27 cellular contexts compared by ENCODE assay signal in the genomic region with DNA sequence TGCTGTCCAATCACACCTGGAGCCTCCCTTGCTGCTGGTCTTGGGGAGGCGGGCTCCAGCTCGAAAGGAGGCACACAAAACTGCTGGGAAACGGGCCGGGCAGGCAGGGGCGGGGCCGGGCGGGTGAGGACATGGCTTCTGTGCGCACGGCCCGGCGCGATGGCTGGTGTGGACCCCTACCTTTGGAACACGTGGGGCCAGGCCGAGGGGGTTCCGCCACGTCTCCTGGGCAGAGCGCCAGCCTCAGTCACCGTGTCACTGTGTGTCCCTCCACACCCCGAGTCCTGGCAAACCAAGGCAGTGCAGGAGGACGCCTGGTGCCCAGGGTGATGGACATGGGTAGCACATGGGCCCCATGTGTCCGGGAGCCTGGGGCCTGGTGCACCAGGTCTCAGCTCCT. TPM values are rescaled to one million over a fixed set of nuclear protein-coding genes. Genes with fewer than 3 reads are reported as not detected.
DNase-seq lines count a peak whose midpoint lies in the region; ATAC-seq and TF ChIP-seq lines count a peak whose summit lies in the region.
"Had no signal": no experiment of that assay in that cellular context is flagged by ENCODE, and none has a peak within 500 bp of the region (broad histone marks: within the 10 kb centered on the region; RNA-seq: fewer than 3 reads in every experiment).

No MANE protein-coding gene starts in this region.

- no peaks in the 10 kb centered on the region for H3K79me1 ChIP-seq in trophoblast cell (ENCODE audit: low read length)

- H3K27ac ChIP-seq in BLaER1 treated with 17β-estradiol and CSF1 and Interleukin-3, amounts not matched to agents 10 nM and 100 nM, result no peak overlapping the region
- H3K27ac ChIP-seq in gastroesophageal sphincter, result peak overlapping the region; percentile 77 to 86 (median 83)
- H3K27ac ChIP-seq in trophoblast cell (ENCODE audit: low read depth, low read length), result no peak overlapping the region
- H3K27ac ChIP-seq: A549, neutrophil had no signal

- no peak overlapping the region for H4K8ac ChIP-seq in trophoblast cell (ENCODE audit: low read depth, low read length)

- no peak for TF ChIP-seq POLR2A in gastroesophageal sphincter (IDR thresholded peaks at IDR 0.05)

- peaks cover 0 to 27% (median 0%) of the 10 kb centered on the region in 11 experiments; a peak in 6 of 22 replicates for H4K20me1 ChIP-seq in BLaER1 treated with 17β-estradiol and CSF1 and Interleukin-3, amounts not matched to agents 10 nM and 100 nM

- DNase-seq in RPMI8226 (peak; percentile 50), trophoblast cell (no peak), NCI-H82 (lab: John Stamatoyannopoulos, UW) (no peak), NCI-H82 treated with DMSO at 0.1 percent for 48 hours (lab: John Stamatoyannopoulos, UW; ENCODE audit: unreplicated experiment) (no peak), NAMALWA (ENCODE audit: low spot score) (no peak)
- no peak for DNase-seq in activated CD4-positive, alpha-beta T cell treated with anti-CD3 and anti-CD28 coated beads for 1 hour
- DNase-seq: activated CD4-positive, alpha-beta T cell treated with anti-CD3 and anti-CD28 coated beads for 36 hours; activated gamma-delta T cell; activated naive CD8-positive, alpha-beta T cell treated with anti-CD3 and anti-CD28 coated beads, Interleukin-2, amount 50 U/mL, for 24 hours; activated T-cell treated with anti-CD3 and anti-CD28 coated beads for 4 hours; body of pancreas; DMS153; GOT3; kidney glomerular epithelial cell; mammary epithelial cell; NCI-H1092 treated with DMSO at 0.1 percent for 48 hours; NCI-H1930; NCI-H2227 treated with DMSO at 0.1 percent for 48 hours; NCI-H748 treated with DMSO at 0.1 percent for 48 hours; OCI-M1; Right ventricle myocardium superior; stimulated activated naive CD4-positive, alpha-beta T cell had no signal

- no peak overlapping the region for H3K4ac ChIP-seq in trophoblast cell (ENCODE audit: low read depth, low read length)

- peaks cover 25 to 31% (median 29%) of the 10 kb centered on the region in 11 experiments for H3K9me3 ChIP-seq in BLaER1 treated with 17β-estradiol and CSF1 and Interleukin-3, amounts not matched to agents 10 nM and 100 nM (replicated peaks in 1 of 11)
- peaks cover 0 to 8% (median 0%) of the 10 kb centered on the region in 3 donors for H3K9me3 ChIP-seq in gastroesophageal sphincter
- H3K9me3 ChIP-seq in trophoblast cell (ENCODE audit: insufficient read depth, low read depth, low read length), result peaks cover 4% of the 10 kb centered on the region
- H3K9me3 ChIP-seq: A549, body of pancreas, neutrophil, prostate gland had no signal

- no peak overlapping the region for H3K14ac ChIP-seq in trophoblast cell (ENCODE audit: low read length)

- no peak for ATAC-seq in gastroesophageal sphincter
- ATAC-seq: A549; activated CD4-positive, alpha-beta T cell treated with anti-CD3 and anti-CD28 coated beads for 36 hours; activated naive CD8-positive, alpha-beta T cell treated with anti-CD3 and anti-CD28 coated beads, Interleukin-2, amount 50 U/mL, for 24 hours; body of pancreas had no signal

- no peak overlapping the region for H2AFZ ChIP-seq in trophoblast cell (ENCODE audit: insufficient read depth, low read length, poor library complexity)

- no peak overlapping the region for H4K12ac ChIP-seq in trophoblast cell (ENCODE audit: low read depth, low read length)

- H3K4me1 ChIP-seq in BLaER1 treated with 17β-estradiol and CSF1 and Interleukin-3, amounts not matched to agents 10 nM and 100 nM, result peaks cover 30 to 54% (median 51%) of the 10 kb centered on the region in 10 experiments
- peaks cover 2 to 73% (median 51%) of the 10 kb centered on the region in 3 donors for H3K4me1 ChIP-seq in gastroesophageal sphincter
- H3K4me1 ChIP-seq in trophoblast cell (ENCODE audit: control insufficient read depth in 1 of 2, insufficient read depth in 2 of 2, low read length in 2 of 2), result peaks cover 6 to 11% of the 10 kb centered on the region in 2 experiments
- H3K4me1 ChIP-seq: A549, prostate gland had no signal

- no peaks in the 10 kb centered on the region for H3K79me2 ChIP-seq in trophoblast cell (ENCODE audit: control insufficient read depth, insufficient read depth, low read length, poor library complexity)

- no peak overlapping the region for H3K23ac ChIP-seq in trophoblast cell (ENCODE audit: low read length)

- peak overlapping the region in 8 of 11 experiments; percentile 80 to 97 (median 92); a peak in 15 of 22 replicates for H3K4me2 ChIP-seq in BLaER1 treated with 17β-estradiol and CSF1 and Interleukin-3, amounts not matched to agents 10 nM and 100 nM
- H3K4me2 ChIP-seq in trophoblast cell (ENCODE audit: low read length), result no peak overlapping the region
- H3K4me2 ChIP-seq: A549 had no signal

- no peak overlapping the region for H4K91ac ChIP-seq in trophoblast cell (ENCODE audit: low read depth, low read length)

- H3K9ac ChIP-seq in BLaER1 treated with 17β-estradiol and CSF1 and Interleukin-3, amounts not matched to agents 10 nM and 100 nM, result peak overlapping the region in 1 of 11 experiments; percentile 48; a peak in 1 of 22 replicates
- H3K9ac ChIP-seq in trophoblast cell (ENCODE audit: low read length), result no peak overlapping the region

- no peak for TF ChIP-seq EP300 in gastroesophageal sphincter (IDR thresholded peaks at IDR 0.05)

- H2BK5ac ChIP-seq in trophoblast cell (ENCODE audit: low read depth, low read length, poor library complexity), result no peak overlapping the region

- no peak for TF ChIP-seq CTCF in gastroesophageal sphincter (IDR thresholded peaks at IDR 0.05)

- H2BK12ac ChIP-seq in trophoblast cell (ENCODE audit: low read length), result no peak overlapping the region

- H3K4me3 ChIP-seq in BLaER1 treated with 17β-estradiol and CSF1 and Interleukin-3, amounts not matched to agents 10 nM and 100 nM, result no peak overlapping the region
- no peak overlapping the region for H3K4me3 ChIP-seq in gastroesophageal sphincter
- H3K4me3 ChIP-seq in trophoblast cell (ENCODE audit: low read depth, low read length), result no peak overlapping the region
- H3K4me3 ChIP-seq: A549, body of pancreas, prostate gland had no signal

- peaks cover 0 to 17% (median 5%) of the 10 kb centered on the region in 11 experiments; a peak in 6 of 22 replicates for H3K36me3 ChIP-seq in BLaER1 treated with 17β-estradiol and CSF1 and Interleukin-3, amounts not matched to agents 10 nM and 100 nM
- H3K36me3 ChIP-seq in gastroesophageal sphincter (no peaks in the 10 kb centered on the region), trophoblast cell (ENCODE audit: control insufficient read depth in 1 of 2, insufficient read depth in 2 of 2, low read length in 2 of 2) (no peaks in the 10 kb centered on the region)
- H3K36me3 ChIP-seq: neutrophil, prostate gland had no signal

- H2AK5ac ChIP-seq in trophoblast cell (ENCODE audit: low read length), result no peak overlapping the region

- WGBS in gastroesophageal sphincter (ENCODE audit: low coverage in 1 of 2), 2 donors, result 100% methylated on average over 3 of the region's 21 CpGs; no CpG with 5 or more reads in 1 of the 2 donors
- no CpG with 5 or more reads among the region's 21 CpGs for WGBS in trophoblast cell (ENCODE audit: extremely low coverage, insufficient coverage, insufficient read length)

- H3K18ac ChIP-seq in trophoblast cell (ENCODE audit: low read length), result no peak overlapping the region

- peak overlapping the region; percentile 41 for H2BK120ac ChIP-seq in trophoblast cell (ENCODE audit: insufficient read depth, low read length, poor library complexity)

- H3K27me3 ChIP-seq in BLaER1 treated with 17β-estradiol and CSF1 and Interleukin-3, amounts not matched to agents 10 nM and 100 nM, result peaks cover 0 to 38% (median 0%) of the 10 kb centered on the region in 11 experiments; a peak in 7 of 22 replicates
- no peaks in the 10 kb centered on the region for H3K27me3 ChIP-seq in gastroesophageal sphincter
- no peaks in the 10 kb centered on the region for H3K27me3 ChIP-seq in trophoblast cell (ENCODE audit: insufficient read depth, low read length)
- H3K27me3 ChIP-seq: body of pancreas had no signal

RNA-seq across cellular contexts. Expression of gene ADARB1, which starts 42.0 kb away (rescaled TPM):
- 100 to 1,000 TPM; 136 to 228 (median 181) TPM for total RNA-seq in gastroesophageal sphincter
- 12.9 and 14.2 TPM in 2 replicates for polyA plus RNA-seq in trophoblast cell (2013)

Comparison
In these comparisons a context has a peak if more than half of its experiments do, and no peak if none do; other contexts are left out.
1. H3K27ac ChIP-seq: peak in gastroesophageal sphincter (4 of 4); none in BLaER1 treated with 17β-estradiol and CSF1 and Interleukin-3, amounts not matched to agents 10 nM and 100 nM (0 of 11) and trophoblast cell (single experiment).